Comparison of ENCODE assay signal across 1 cellular context in genomic region chr20:47886454-47887041, GRCh38.
A peak's percentile ranks its signal among the peaks of the same experiment; 100 is the strongest.
TF ChIP-seq lines count a peak whose summit lies in the region.

No MANE protein-coding gene starts in this region.

TF ChIP-seq in HepG2, 621 proteins besides CTCF, POLR2A, EP300 and RAD21 (continued from another document and continues in another):
- TF ChIP-seq, protein P1, sequence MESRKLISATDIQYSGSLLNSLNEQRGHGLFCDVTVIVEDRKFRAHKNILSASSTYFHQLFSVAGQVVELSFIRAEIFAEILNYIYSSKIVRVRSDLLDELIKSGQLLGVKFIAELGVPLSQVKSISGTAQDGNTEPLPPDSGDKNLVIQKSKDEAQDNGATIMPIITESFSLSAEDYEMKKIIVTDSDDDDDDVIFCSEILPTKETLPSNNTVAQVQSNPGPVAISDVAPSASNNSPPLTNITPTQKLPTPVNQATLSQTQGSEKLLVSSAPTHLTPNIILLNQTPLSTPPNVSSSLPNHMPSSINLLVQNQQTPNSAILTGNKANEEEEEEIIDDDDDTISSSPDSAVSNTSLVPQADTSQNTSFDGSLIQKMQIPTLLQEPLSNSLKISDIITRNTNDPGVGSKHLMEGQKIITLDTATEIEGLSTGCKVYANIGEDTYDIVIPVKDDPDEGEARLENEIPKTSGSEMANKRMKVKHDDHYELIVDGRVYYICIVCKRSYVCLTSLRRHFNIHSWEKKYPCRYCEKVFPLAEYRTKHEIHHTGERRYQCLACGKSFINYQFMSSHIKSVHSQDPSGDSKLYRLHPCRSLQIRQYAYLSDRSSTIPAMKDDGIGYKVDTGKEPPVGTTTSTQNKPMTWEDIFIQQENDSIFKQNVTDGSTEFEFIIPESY (CRISPR knock-in tag; IDR thresholded peaks at IDR 0.05): no peak
- TF ChIP-seq ZNF547 (CRISPR knock-in tag; IDR thresholded peaks at IDR 0.05) (0 out of 2 replicates have a peak, but pooled peaks have one; percentile 47), ZMYM2 (CRISPR knock-in tag; IDR thresholded peaks at IDR 0.05) (no peak), SMAD9 (CRISPR knock-in tag; IDR thresholded peaks at IDR 0.05) (no peak), ZSCAN21 (CRISPR knock-in tag; IDR thresholded peaks at IDR 0.05; ENCODE audit: borderline replicate concordance) (no peak), XBP1 (CRISPR knock-in tag; IDR thresholded peaks at IDR 0.05) (no peak), ZFYVE20 (CRISPR knock-in tag; IDR thresholded peaks at IDR 0.05; ENCODE audit: borderline replicate concordance, low read depth) (no peak), NRL (CRISPR knock-in tag; IDR thresholded peaks at IDR 0.05; ENCODE audit: borderline replicate concordance) (peak; percentile 15; the same call in 1 of the 2 replicates), ZNF792 (CRISPR knock-in tag; IDR thresholded peaks at IDR 0.05) (0 out of 2 replicates have a peak, but pooled peaks have one; percentile 37), DMTF1 (CRISPR knock-in tag; IDR thresholded peaks at IDR 0.05) (no peak), ZNF329 (CRISPR knock-in tag; IDR thresholded peaks at IDR 0.05; ENCODE audit: low read depth) (no peak), ZNF800 (CRISPR knock-in tag; IDR thresholded peaks at IDR 0.05) (no peak), ZBTB7A (CRISPR knock-in tag; IDR thresholded peaks at IDR 0.05) (no peak), LRRFIP1 (CRISPR knock-in tag; conservative IDR thresholded peaks at IDR 0.05) (no peak), ZNF468 (CRISPR knock-in tag; IDR thresholded peaks at IDR 0.05) (no peak), RBM39 (IDR thresholded peaks at IDR 0.05; ENCODE audit: low read depth, low read length, poor library complexity, severe bottlenecking) (no peak), ZNF768 (CRISPR knock-in tag; IDR thresholded peaks at IDR 0.05) (no peak), ZNF746 (CRISPR knock-in tag; IDR thresholded peaks at IDR 0.05) (0 out of 2 replicates have a peak, but pooled peaks have one; percentile 26), SOX5 (CRISPR knock-in tag; IDR thresholded peaks at IDR 0.05; ENCODE audit: borderline replicate concordance) (no peak; the same call in 1 of the 2 replicates), ZNF20 (CRISPR knock-in tag; IDR thresholded peaks at IDR 0.05) (no peak), GMEB1 (CRISPR knock-in tag; IDR thresholded peaks at IDR 0.05; ENCODE audit: borderline replicate concordance) (0 out of 2 replicates have a peak, but pooled peaks have one; percentile 20), ZSCAN22 (CRISPR knock-in tag; IDR thresholded peaks at IDR 0.05) (no peak), PHF21A (CRISPR knock-in tag; IDR thresholded peaks at IDR 0.05) (0 out of 2 replicates have a peak, but pooled peaks have one; percentile 34), SRY (CRISPR knock-in tag; IDR thresholded peaks at IDR 0.05) (no peak), MLLT10 (CRISPR knock-in tag; IDR thresholded peaks at IDR 0.05) (no peak), PRDM15 (CRISPR knock-in tag; IDR thresholded peaks at IDR 0.05) (no peak), SIN3A (IDR thresholded peaks at IDR 0.05; ENCODE audit: borderline replicate concordance, low read depth, low read length) (no peak), RARA (CRISPR knock-in tag; IDR thresholded peaks at IDR 0.05) (0 out of 2 replicates have a peak, but pooled peaks have one; percentile 7), ZSCAN20 (CRISPR knock-in tag; IDR thresholded peaks at IDR 0.05; ENCODE audit: borderline replicate concordance) (no peak), ZNF747 (CRISPR knock-in tag; IDR thresholded peaks at IDR 0.05; ENCODE audit: borderline replicate concordance) (no peak), ZNF530 (CRISPR knock-in tag; IDR thresholded peaks at IDR 0.05; ENCODE audit: low read depth) (no peak), ZNF615 (CRISPR knock-in tag; IDR thresholded peaks at IDR 0.05; ENCODE audit: borderline replicate concordance) (no peak), NR2F1 (CRISPR knock-in tag; IDR thresholded peaks at IDR 0.05) (no peak), ZFP36 (IDR thresholded peaks at IDR 0.05; ENCODE audit: borderline replicate concordance, low read depth, low read length, partially characterized antibody) (no peak)
- TF ChIP-seq, protein P2, sequence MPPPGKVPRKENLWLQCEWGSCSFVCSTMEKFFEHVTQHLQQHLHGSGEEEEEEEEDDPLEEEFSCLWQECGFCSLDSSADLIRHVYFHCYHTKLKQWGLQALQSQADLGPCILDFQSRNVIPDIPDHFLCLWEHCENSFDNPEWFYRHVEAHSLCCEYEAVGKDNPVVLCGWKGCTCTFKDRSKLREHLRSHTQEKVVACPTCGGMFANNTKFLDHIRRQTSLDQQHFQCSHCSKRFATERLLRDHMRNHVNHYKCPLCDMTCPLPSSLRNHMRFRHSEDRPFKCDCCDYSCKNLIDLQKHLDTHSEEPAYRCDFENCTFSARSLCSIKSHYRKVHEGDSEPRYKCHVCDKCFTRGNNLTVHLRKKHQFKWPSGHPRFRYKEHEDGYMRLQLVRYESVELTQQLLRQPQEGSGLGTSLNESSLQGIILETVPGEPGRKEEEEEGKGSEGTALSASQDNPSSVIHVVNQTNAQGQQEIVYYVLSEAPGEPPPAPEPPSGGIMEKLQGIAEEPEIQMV (CRISPR knock-in tag; IDR thresholded peaks at IDR 0.05; ENCODE audit: low read depth): no peak
- TF ChIP-seq, protein P3, sequence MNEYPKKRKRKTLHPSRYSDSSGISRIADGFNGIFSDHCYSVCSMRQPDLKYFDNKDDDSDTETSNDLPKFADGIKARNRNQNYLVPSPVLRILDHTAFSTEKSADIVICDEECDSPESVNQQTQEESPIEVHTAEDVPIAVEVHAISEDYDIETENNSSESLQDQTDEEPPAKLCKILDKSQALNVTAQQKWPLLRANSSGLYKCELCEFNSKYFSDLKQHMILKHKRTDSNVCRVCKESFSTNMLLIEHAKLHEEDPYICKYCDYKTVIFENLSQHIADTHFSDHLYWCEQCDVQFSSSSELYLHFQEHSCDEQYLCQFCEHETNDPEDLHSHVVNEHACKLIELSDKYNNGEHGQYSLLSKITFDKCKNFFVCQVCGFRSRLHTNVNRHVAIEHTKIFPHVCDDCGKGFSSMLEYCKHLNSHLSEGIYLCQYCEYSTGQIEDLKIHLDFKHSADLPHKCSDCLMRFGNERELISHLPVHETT (CRISPR knock-in tag; conservative IDR thresholded peaks at IDR 0.05): no peak
- TF ChIP-seq, protein P4, sequence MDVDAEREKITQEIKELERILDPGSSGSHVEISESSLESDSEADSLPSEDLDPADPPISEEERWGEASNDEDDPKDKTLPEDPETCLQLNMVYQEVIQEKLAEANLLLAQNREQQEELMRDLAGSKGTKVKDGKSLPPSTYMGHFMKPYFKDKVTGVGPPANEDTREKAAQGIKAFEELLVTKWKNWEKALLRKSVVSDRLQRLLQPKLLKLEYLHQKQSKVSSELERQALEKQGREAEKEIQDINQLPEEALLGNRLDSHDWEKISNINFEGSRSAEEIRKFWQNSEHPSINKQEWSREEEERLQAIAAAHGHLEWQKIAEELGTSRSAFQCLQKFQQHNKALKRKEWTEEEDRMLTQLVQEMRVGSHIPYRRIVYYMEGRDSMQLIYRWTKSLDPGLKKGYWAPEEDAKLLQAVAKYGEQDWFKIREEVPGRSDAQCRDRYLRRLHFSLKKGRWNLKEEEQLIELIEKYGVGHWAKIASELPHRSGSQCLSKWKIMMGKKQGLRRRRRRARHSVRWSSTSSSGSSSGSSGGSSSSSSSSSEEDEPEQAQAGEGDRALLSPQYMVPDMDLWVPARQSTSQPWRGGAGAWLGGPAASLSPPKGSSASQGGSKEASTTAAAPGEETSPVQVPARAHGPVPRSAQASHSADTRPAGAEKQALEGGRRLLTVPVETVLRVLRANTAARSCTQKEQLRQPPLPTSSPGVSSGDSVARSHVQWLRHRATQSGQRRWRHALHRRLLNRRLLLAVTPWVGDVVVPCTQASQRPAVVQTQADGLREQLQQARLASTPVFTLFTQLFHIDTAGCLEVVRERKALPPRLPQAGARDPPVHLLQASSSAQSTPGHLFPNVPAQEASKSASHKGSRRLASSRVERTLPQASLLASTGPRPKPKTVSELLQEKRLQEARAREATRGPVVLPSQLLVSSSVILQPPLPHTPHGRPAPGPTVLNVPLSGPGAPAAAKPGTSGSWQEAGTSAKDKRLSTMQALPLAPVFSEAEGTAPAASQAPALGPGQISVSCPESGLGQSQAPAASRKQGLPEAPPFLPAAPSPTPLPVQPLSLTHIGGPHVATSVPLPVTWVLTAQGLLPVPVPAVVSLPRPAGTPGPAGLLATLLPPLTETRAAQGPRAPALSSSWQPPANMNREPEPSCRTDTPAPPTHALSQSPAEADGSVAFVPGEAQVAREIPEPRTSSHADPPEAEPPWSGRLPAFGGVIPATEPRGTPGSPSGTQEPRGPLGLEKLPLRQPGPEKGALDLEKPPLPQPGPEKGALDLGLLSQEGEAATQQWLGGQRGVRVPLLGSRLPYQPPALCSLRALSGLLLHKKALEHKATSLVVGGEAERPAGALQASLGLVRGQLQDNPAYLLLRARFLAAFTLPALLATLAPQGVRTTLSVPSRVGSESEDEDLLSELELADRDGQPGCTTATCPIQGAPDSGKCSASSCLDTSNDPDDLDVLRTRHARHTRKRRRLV (CRISPR knock-in tag; IDR thresholded peaks at IDR 0.05): no peak
